11 cellular contexts compared by ENCODE assay signal in genomic region chr16:54446639-54447038, GRCh38.
DNase-seq lines count a peak whose midpoint lies in the region; ATAC-seq and TF ChIP-seq lines count a peak whose summit lies in the region.
"Had no signal": no experiment of that assay in that cellular context is flagged by ENCODE, and none has a peak within 500 bp of the region (broad histone marks: within the 10 kb centered on the region; RNA-seq: fewer than 3 reads in every experiment).

No MANE protein-coding gene starts in this region.

- H3K9me3 ChIP-seq in lower lobe of right lung (peaks cover 6% of the 10 kb centered on the region), aorta (ENCODE audit: control insufficient read depth, low read length) (peaks cover 7% of the 10 kb centered on the region)

- peak overlapping the region; percentile 73 for H3K27ac Mint-ChIP-seq in chondrocyte (ENCODE audit: unreplicated experiment)
- no peak overlapping the region for H3K27ac Mint-ChIP-seq in progenitor cell of endocrine pancreas

- no peaks in the 10 kb centered on the region for H3K27me3 ChIP-seq in lower lobe of right lung (ENCODE audit: low read depth)
- no peaks in the 10 kb centered on the region for H3K27me3 ChIP-seq in aorta (ENCODE audit: control insufficient read depth in 1 of 2, insufficient read depth in 2 of 2, low read length in 1 of 2)

- H3K4me1 Mint-ChIP-seq in chondrocyte (ENCODE audit: low read depth) (peaks cover 35% of the 10 kb centered on the region), progenitor cell of endocrine pancreas (ENCODE audit: low read depth) (peaks cover 3% of the 10 kb centered on the region)

- H3K27ac ChIP-seq in lower lobe of right lung: no peak overlapping the region
- no peak overlapping the region for H3K27ac ChIP-seq in aorta (ENCODE audit: low read depth in 1 of 2, low read length in 2 of 2)

- no peaks in the 10 kb centered on the region for H3K4me1 ChIP-seq in lower lobe of right lung
- H3K4me1 ChIP-seq in aorta (ENCODE audit: control insufficient read depth in 1 of 2, insufficient read depth in 2 of 2, low read length in 2 of 2): no peaks in the 10 kb centered on the region

- H3K27me3 Mint-ChIP-seq in chondrocyte (ENCODE audit: low read depth): peaks cover 18% of the 10 kb centered on the region
- H3K27me3 Mint-ChIP-seq in progenitor cell of endocrine pancreas: peaks cover 26% of the 10 kb centered on the region

- intact Hi-C loops in Right ventricle myocardium inferior (cut with DNase I): no loop called here
- intact Hi-C loops in cardiac septum (cut with DNase I): no loop called here
- intact Hi-C loops in lower lobe of right lung (cut with DNase I): no loop called here
- intact Hi-C loops in aorta (cut with DNase I): no loop called here

- H3K36me3 Mint-ChIP-seq in chondrocyte (ENCODE audit: low read depth) (no peaks in the 10 kb centered on the region), progenitor cell of endocrine pancreas (ENCODE audit: insufficient read depth) (no peaks in the 10 kb centered on the region)

- WGBS in aorta, 2 donors: 12 to 27% methylated on average over 10 of the region's 10 CpGs

- peak; percentile 95 for ATAC-seq in Right ventricle myocardium inferior
- peak; percentile 67 to 69 for ATAC-seq in lower lobe of right lung
- peak; percentile 90 for ATAC-seq in aorta (ENCODE audit: low FRiP score)

- H3K9me3 Mint-ChIP-seq in chondrocyte (ENCODE audit: low read depth) (no peaks in the 10 kb centered on the region), progenitor cell of endocrine pancreas (ENCODE audit: low read depth) (no peaks in the 10 kb centered on the region)

- H3K4me3 Mint-ChIP-seq in chondrocyte (ENCODE audit: unreplicated experiment): no peak overlapping the region
- no peak overlapping the region for H3K4me3 Mint-ChIP-seq in progenitor cell of endocrine pancreas (ENCODE audit: low read depth)

- H3K36me3 ChIP-seq in lower lobe of right lung (no peaks in the 10 kb centered on the region), aorta (ENCODE audit: control insufficient read depth in 1 of 2, insufficient read depth in 2 of 2, low read length in 1 of 2) (no peaks in the 10 kb centered on the region)

- DNase-seq in Right ventricle myocardium inferior (ENCODE audit: missing footprints) (peak; percentile 77), cardiac septum (ENCODE audit: low spot score) (no peak), chondrocyte (ENCODE audit: low spot score) (no peak), lower lobe of right lung (no peak), aorta (peak in 1 of 2 donors; percentile 68), NAMALWA (ENCODE audit: low spot score) (no peak), progenitor cell of endocrine pancreas (ENCODE audit: low spot score, unreplicated experiment) (no peak)
- no peak for DNase-seq in stimulated activated naive CD4-positive, alpha-beta T cell treated with Interleukin-2 at 50 U/mL for 16 hours (lab: John Stamatoyannopoulos, UW)
- DNase-seq: NCI-H1694 treated with DMSO at 0.1 percent for 48 hours; stimulated activated CD4-positive, alpha-beta T cell treated with anti-CD3 and anti-CD28 coated beads, Interleukin-2, amount 100 ng/mL, for 24 hours; T1000 had no signal

- peak; percentile 49 for TF ChIP-seq CTCF in chondrocyte (IDR thresholded peaks at IDR 0.05)
- no peak for TF ChIP-seq CTCF in lower lobe of right lung (IDR thresholded peaks at IDR 0.05)
- no peak for TF ChIP-seq CTCF in progenitor cell of endocrine pancreas (IDR thresholded peaks at IDR 0.05; ENCODE audit: unreplicated experiment)

- no peak overlapping the region for H3K4me3 ChIP-seq in lower lobe of right lung
- H3K4me3 ChIP-seq in aorta (ENCODE audit: low read length in 2 of 2): no peak overlapping the region
